In the genomic region with DNA sequence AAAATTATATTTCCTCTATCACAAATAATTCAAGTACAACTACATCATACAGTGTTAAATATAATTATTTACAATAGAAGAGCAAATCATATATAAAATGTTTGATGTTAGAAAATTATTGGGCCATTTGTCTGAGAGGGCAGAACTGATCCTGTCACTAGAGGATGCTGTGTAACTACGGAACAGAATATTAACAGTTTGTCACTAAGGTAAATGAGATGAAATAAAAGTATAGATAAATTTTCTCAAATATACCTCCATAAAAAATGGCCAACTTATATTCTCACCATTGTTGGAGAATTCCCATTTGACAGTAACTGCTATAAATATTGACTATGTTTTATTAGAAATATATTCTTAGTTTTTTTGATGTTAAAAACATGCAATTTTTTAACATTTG, we compare ENCODE assay signal across 24 cellular contexts.
A peak's percentile ranks its signal among the peaks of the same experiment; 100 is the strongest.
DNase-seq lines count a peak whose midpoint lies in the region; ATAC-seq and TF ChIP-seq lines count a peak whose summit lies in the region.
"Had no signal": no experiment of that assay in that cellular context is flagged by ENCODE, and none has a peak within 500 bp of the region (broad histone marks: within the 10 kb centered on the region; RNA-seq: fewer than 3 reads in every experiment).

No MANE protein-coding gene starts in this region.

- H3K4me1 Mint-ChIP-seq in GM23338: no peaks in the 10 kb centered on the region
- no peaks in the 10 kb centered on the region for H3K4me1 Mint-ChIP-seq in endodermal cell
- H3K4me1 Mint-ChIP-seq in osteocyte (ENCODE audit: unreplicated experiment): no peaks in the 10 kb centered on the region
- H3K4me1 Mint-ChIP-seq in T-cell: no peaks in the 10 kb centered on the region
- H3K4me1 Mint-ChIP-seq: activated naive CD4-positive, alpha-beta T cell treated with anti-CD3 and anti-CD28 coated beads, Interleukin-2, amount 50 U/mL, for 24 hours; B cell had no signal

- H3K4me3 ChIP-seq in GM23338: no peak overlapping the region
- no peak overlapping the region for H3K4me3 ChIP-seq in OCI-LY3 (ENCODE audit: low read length)
- no peak overlapping the region for H3K4me3 ChIP-seq in endodermal cell (ENCODE audit: low read length)
- H3K4me3 ChIP-seq: coronary artery, prostate gland, suprapubic skin had no signal

- H3K27me3 Mint-ChIP-seq in GM23338 (ENCODE audit: insufficient read depth, low read depth, poor library complexity) (no peaks in the 10 kb centered on the region), endodermal cell (ENCODE audit: insufficient read depth) (no peaks in the 10 kb centered on the region), osteocyte (ENCODE audit: unreplicated experiment) (peaks cover 20% of the 10 kb centered on the region), T-cell (no peaks in the 10 kb centered on the region)
- H3K27me3 Mint-ChIP-seq: activated naive CD4-positive, alpha-beta T cell treated with anti-CD3 and anti-CD28 coated beads, Interleukin-2, amount 50 U/mL, for 24 hours; B cell had no signal

- TF ChIP-seq CTCF in GM23338 (conservative IDR thresholded peaks at IDR 0.05; ENCODE audit: low read depth in 2 of 2): peak; percentile 50 to 59
- TF ChIP-seq CTCF in OCI-LY3 (IDR thresholded peaks at IDR 0.05; ENCODE audit: low read depth, low read length): peak; percentile 49
- peak; percentile 65 for TF ChIP-seq CTCF in endodermal cell (conservative IDR thresholded peaks at IDR 0.05)
- TF ChIP-seq CTCF in osteocyte (IDR thresholded peaks at IDR 0.05): peak; percentile 61

- H3K27me3 ChIP-seq in GM23338 (ENCODE audit: insufficient read depth): no peaks in the 10 kb centered on the region
- no peaks in the 10 kb centered on the region for H3K27me3 ChIP-seq in OCI-LY3 (ENCODE audit: low read depth, low read length)
- H3K27me3 ChIP-seq in endodermal cell (ENCODE audit: control insufficient read depth, insufficient read depth, low read length, poor library complexity, severe bottlenecking): no peaks in the 10 kb centered on the region
- H3K27me3 ChIP-seq: foreskin keratinocyte, suprapubic skin had no signal

- H3K27ac Mint-ChIP-seq in GM23338: no peak overlapping the region
- H3K27ac Mint-ChIP-seq in endodermal cell: no peak overlapping the region
- H3K27ac Mint-ChIP-seq in osteocyte (ENCODE audit: unreplicated experiment): no peak overlapping the region
- H3K27ac Mint-ChIP-seq in T-cell: no peak overlapping the region
- H3K27ac Mint-ChIP-seq: activated naive CD4-positive, alpha-beta T cell treated with anti-CD3 and anti-CD28 coated beads, Interleukin-2, amount 50 U/mL, for 24 hours; B cell had no signal

- H3K36me3 Mint-ChIP-seq in GM23338 (ENCODE audit: low read depth) (no peaks in the 10 kb centered on the region), endodermal cell (ENCODE audit: low read depth) (no peaks in the 10 kb centered on the region), osteocyte (ENCODE audit: unreplicated experiment) (no peaks in the 10 kb centered on the region), T-cell (no peaks in the 10 kb centered on the region)
- H3K36me3 Mint-ChIP-seq: activated naive CD4-positive, alpha-beta T cell treated with anti-CD3 and anti-CD28 coated beads, Interleukin-2, amount 50 U/mL, for 24 hours had no signal

- 100% methylated on average over 1 of the region's 1 CpG; no CpG with 5 or more reads in 1 of the 2 experiments for WGBS in endodermal cell (ENCODE audit: insufficient coverage in 1 of 2, insufficient read length in 1 of 2), 2 experiments

- no peak overlapping the region for H2AFZ ChIP-seq in GM23338
- H2AFZ ChIP-seq in OCI-LY3 (ENCODE audit: low read depth, low read length): no peak overlapping the region

- H3K4me2 ChIP-seq in GM23338: no peak overlapping the region
- H3K4me2 ChIP-seq in OCI-LY3 (ENCODE audit: low read length): no peak overlapping the region

- H3K4me1 ChIP-seq in GM23338 (ENCODE audit: insufficient read depth) (no peaks in the 10 kb centered on the region), OCI-LY3 (ENCODE audit: low read length) (no peaks in the 10 kb centered on the region), endodermal cell (ENCODE audit: control insufficient read depth, insufficient read depth, low read length) (no peaks in the 10 kb centered on the region)
- H3K4me1 ChIP-seq: foreskin keratinocyte, prostate gland, suprapubic skin had no signal

- intact Hi-C loops in left cardiac atrium (cut with DNase I): no loop called here
- intact Hi-C loops in head of caudate nucleus (cut with DNase I): no loop called here

- ATAC-seq in GM23338 (no peak), T-cell (replicated peaks in 1 of 4) (no peak), left cardiac atrium (no peak)
- ATAC-seq: foreskin keratinocyte, left ventricle myocardium superior had no signal

- H3K9me3 Mint-ChIP-seq in GM23338 (no peaks in the 10 kb centered on the region), endodermal cell (no peaks in the 10 kb centered on the region), osteocyte (ENCODE audit: unreplicated experiment) (no peaks in the 10 kb centered on the region), T-cell (peaks cover 4 to 19% (median 8%) of the 10 kb centered on the region in 3 donors)
- H3K9me3 Mint-ChIP-seq: activated naive CD4-positive, alpha-beta T cell treated with anti-CD3 and anti-CD28 coated beads, Interleukin-2, amount 50 U/mL, for 24 hours had no signal

- H3K36me3 ChIP-seq in GM23338 (ENCODE audit: insufficient read depth) (no peaks in the 10 kb centered on the region), OCI-LY3 (replicated peaks; ENCODE audit: low read depth, low read length) (no peaks in the 10 kb centered on the region), endodermal cell (ENCODE audit: control insufficient read depth, insufficient read depth, low read length) (no peaks in the 10 kb centered on the region)
- H3K36me3 ChIP-seq: prostate gland, suprapubic skin had no signal

- POLR2A ChIA-PET in T-cell (lab: Charles Lee): no interaction called here

- no peaks in the 10 kb centered on the region for H3K9me2 ChIP-seq in GM23338 (ENCODE audit: insufficient read depth)

- H3K9ac ChIP-seq in OCI-LY3 (ENCODE audit: low read length): no peak overlapping the region
- H3K9ac ChIP-seq in endodermal cell (ENCODE audit: extremely low read depth, low read length, poor library complexity, severe bottlenecking): no peak overlapping the region

- H3K4me3 Mint-ChIP-seq in GM23338 (no peak overlapping the region), endodermal cell (no peak overlapping the region), osteocyte (ENCODE audit: unreplicated experiment) (no peak overlapping the region), T-cell (no peak overlapping the region)
- H3K4me3 Mint-ChIP-seq: activated naive CD4-positive, alpha-beta T cell treated with anti-CD3 and anti-CD28 coated beads, Interleukin-2, amount 50 U/mL, for 24 hours; B cell had no signal

- H3F3A ChIP-seq in GM23338 (replicated peaks; ENCODE audit: low read depth): no peaks in the 10 kb centered on the region

- H3K79me2 ChIP-seq in GM23338 (replicated peaks; ENCODE audit: insufficient read depth) (no peaks in the 10 kb centered on the region), OCI-LY3 (ENCODE audit: low read length) (no peaks in the 10 kb centered on the region)

- CTCF ChIA-PET in T-cell (lab: Charles Lee): no interaction called here

- H4K20me1 ChIP-seq in GM23338 (replicated peaks; ENCODE audit: insufficient read depth): no peaks in the 10 kb centered on the region
- no peaks in the 10 kb centered on the region for H4K20me1 ChIP-seq in OCI-LY3 (ENCODE audit: insufficient read depth, low read length)

- DNase-seq in GM23338 (ENCODE audit: low spot score) (no peak), endodermal cell (no peak), osteocyte (ENCODE audit: extremely low spot score, unreplicated experiment) (no peak), T-cell (no peak), left cardiac atrium (no peak), head of caudate nucleus (no peak)
- DNase-seq: activated CD4-positive, alpha-beta T cell treated with anti-CD3 and anti-CD28 coated beads, Interleukin-2, amount 50 U/mL, for 48 hours; activated T-cell treated with anti-CD3 and anti-CD28 coated beads, Interleukin-2, amount 50 U/mL, for 1 hour; Calu3; foreskin keratinocyte; KG1; left ventricle myocardium superior; NCI-H1105; NCI-H2171; NCI-H69; RPMI8226; stimulated activated CD8-positive, alpha-beta memory T cell treated with anti-CD3 and anti-CD28 coated beads, Interleukin-4, amount 100 ng/mL, for 48 hours; T-helper 1 cell had no signal

- no peaks in the 10 kb centered on the region for H3K9me3 ChIP-seq in OCI-LY3 (ENCODE audit: insufficient read depth, low read length)
- no peaks in the 10 kb centered on the region for H3K9me3 ChIP-seq in endodermal cell (ENCODE audit: control insufficient read depth, low read length)
- H3K9me3 ChIP-seq: prostate gland had no signal

- H3K27ac ChIP-seq in GM23338 (ENCODE audit: low read depth) (no peak overlapping the region), OCI-LY3 (ENCODE audit: low read length) (no peak overlapping the region), endodermal cell (ENCODE audit: low read depth, low read length) (no peak overlapping the region)
- H3K27ac ChIP-seq: coronary artery, foreskin keratinocyte, prostate gland, suprapubic skin had no signal
